8 cellular contexts compared by ENCODE assay signal in the genomic region with DNA sequence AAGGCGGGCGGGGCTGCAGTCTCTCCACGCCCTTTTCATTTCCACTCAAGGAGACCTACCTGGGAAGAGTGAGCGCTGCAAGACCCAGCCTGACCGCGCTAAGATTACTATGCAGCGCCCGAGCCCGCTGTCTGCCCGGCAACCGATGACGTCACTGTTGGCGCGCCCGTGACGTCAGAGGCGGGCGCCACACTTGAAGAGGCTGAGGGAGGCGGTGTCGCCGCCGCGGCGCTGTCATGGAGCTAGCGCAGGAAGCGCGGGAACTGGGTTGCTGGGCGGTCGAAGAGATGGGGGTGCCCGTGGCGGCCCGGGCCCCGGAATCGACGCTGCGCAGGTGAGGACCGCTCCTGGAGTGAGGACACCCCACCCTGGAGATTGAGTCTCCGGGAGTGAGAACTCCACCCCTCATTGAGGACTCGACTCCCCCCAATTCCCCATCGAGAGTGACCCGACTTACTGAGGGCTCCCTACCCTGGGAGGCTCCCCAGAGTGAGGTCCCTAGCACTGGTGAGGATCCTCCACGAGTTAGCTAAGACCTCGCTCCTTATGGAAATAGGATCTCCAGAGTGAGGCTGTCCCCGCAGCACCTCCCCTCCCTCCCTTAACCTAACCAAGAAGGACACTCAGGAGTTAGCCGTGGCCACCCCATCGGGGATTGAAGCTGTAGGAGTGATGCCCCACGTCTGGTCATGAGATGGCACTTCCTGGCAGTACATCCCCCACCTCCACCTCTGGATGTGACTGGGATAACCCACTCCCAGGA. TPM values are rescaled to one million over a fixed set of nuclear protein-coding genes. Genes with fewer than 3 reads are reported as not detected.
A peak's percentile ranks its signal among the peaks of the same experiment; 100 is the strongest.
DNase-seq lines count a peak whose midpoint lies in the region; ATAC-seq and TF ChIP-seq lines count a peak whose summit lies in the region.

A gene with protein sequence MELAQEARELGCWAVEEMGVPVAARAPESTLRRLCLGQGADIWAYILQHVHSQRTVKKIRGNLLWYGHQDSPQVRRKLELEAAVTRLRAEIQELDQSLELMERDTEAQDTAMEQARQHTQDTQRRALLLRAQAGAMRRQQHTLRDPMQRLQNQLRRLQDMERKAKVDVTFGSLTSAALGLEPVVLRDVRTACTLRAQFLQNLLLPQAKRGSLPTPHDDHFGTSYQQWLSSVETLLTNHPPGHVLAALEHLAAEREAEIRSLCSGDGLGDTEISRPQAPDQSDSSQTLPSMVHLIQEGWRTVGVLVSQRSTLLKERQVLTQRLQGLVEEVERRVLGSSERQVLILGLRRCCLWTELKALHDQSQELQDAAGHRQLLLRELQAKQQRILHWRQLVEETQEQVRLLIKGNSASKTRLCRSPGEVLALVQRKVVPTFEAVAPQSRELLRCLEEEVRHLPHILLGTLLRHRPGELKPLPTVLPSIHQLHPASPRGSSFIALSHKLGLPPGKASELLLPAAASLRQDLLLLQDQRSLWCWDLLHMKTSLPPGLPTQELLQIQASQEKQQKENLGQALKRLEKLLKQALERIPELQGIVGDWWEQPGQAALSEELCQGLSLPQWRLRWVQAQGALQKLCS (plus strand): TSS at position 177 of the 763 bp plus-strand sequence. CDS start 60 bp downstream, at position 237.

- DNase-seq in NCI-H1930 (lab: John Stamatoyannopoulos, UW): peak; percentile 88 to 97
- peak; percentile 30 to 95 (median 83) for DNase-seq in anterior cingulate cortex (lab: John Stamatoyannopoulos, UW)
- peak; percentile 97 for DNase-seq in left ventricle myocardium superior
- peak; percentile 94 to 96 for DNase-seq in psoas muscle
- DNase-seq in uterus: peak; percentile 93 to 95

- TF ChIP-seq CTCF in psoas muscle (IDR thresholded peaks at IDR 0.05) (no peak), uterus (IDR thresholded peaks at IDR 0.05) (peak in 2 of 4 experiments; percentile 34 to 58)

- peak in 1 of 2 donors; percentile 59 for TF ChIP-seq POLR2A in uterus (IDR thresholded peaks at IDR 0.05)

- peaks cover 9% of the 10 kb centered on the region for H3K4me1 ChIP-seq in psoas muscle
- H3K4me1 ChIP-seq in uterus: peaks cover 0 to 4% of the 10 kb centered on the region in 2 donors

- H3K27ac ChIP-seq in psoas muscle (peak within 1 kb of the TSS; percentile 57), uterus (peak within 1 kb of the TSS; percentile 68 to 82)

- WGBS in psoas muscle, 3 donors: 0% methylated on average over 47 of the region's 47 CpGs

- H3K4me3 ChIP-seq in psoas muscle (peak within 1 kb of the TSS; percentile 82), uterus (peak within 1 kb of the TSS; percentile 54 to 78)

- intact Hi-C loops in T-helper 2 cell treated with Interferon-gamma antibody and Interleukin-4, amounts not matched to agents 100 ng/mL and 5 ng/mL, for 36 hours (cut with micrococcal nuclease): loop anchor here (1.0 kb wide), 4 partner anchors 16 to 66 kb away; a partner anchor contains a TSS
- intact Hi-C loops in left ventricle myocardium superior (cut with micrococcal nuclease) (no loop called here), psoas muscle (cut with DNase I) (loop anchor here in 1 of 2 donors (5.0 kb wide), 1 partner anchor 70 kb away; no protein-coding TSS in a partner anchor), uterus (cut with DNase I; ENCODE audit: low total_unique reads) (no loop called here)

- H3K36me3 ChIP-seq in psoas muscle (ENCODE audit: insufficient read depth in 1 of 2, low read depth in 1 of 2): peaks cover 0 to 15% of the 10 kb centered on the region in 2 donors
- H3K36me3 ChIP-seq in uterus: no peaks in the 10 kb centered on the region

- H3K9me3 ChIP-seq in psoas muscle (no peaks in the 10 kb centered on the region), uterus (no peaks in the 10 kb centered on the region)

- peak; percentile 90 for ATAC-seq in GM18498 (IDR thresholded peaks at IDR 0.05; ENCODE audit: unreplicated experiment)
- peak; percentile 73 for ATAC-seq in HG02943 (IDR thresholded peaks at IDR 0.05; ENCODE audit: low read depth, unreplicated experiment)
- ATAC-seq in left ventricle myocardium superior: peak; percentile 98
- peak; percentile 98 to 100 (median 100) for ATAC-seq in psoas muscle

- no peaks in the 10 kb centered on the region for H3K27me3 ChIP-seq in psoas muscle (ENCODE audit: insufficient read depth in 3 of 3, low read length in 2 of 3)
- H3K27me3 ChIP-seq in uterus: no peaks in the 10 kb centered on the region

RNA-seq across cellular contexts. Expression of the gene that starts here (rescaled TPM):
- total RNA-seq in T-helper 2 cell treated with Interferon-gamma antibody and Interleukin-4, amounts not matched to agents 100 ng/mL and 5 ng/mL, for 36 hours: 41.6 and 47.4 TPM in 2 replicates
- total RNA-seq in left ventricle myocardium superior (3.9 TPM), psoas muscle (1 to 10 TPM; 2.5 to 6.1 (median 4.8) TPM), uterus (10 to 100 TPM in 3 of 4 donors, 1 to 10 TPM in 1; 6.1 to 37.9 (median 17.7) TPM)
- polyA plus RNA-seq in psoas muscle: 1 to 10 TPM; 3.3 to 3.9 (median 3.6) TPM

Comparison
In these comparisons a context has a peak if more than half of its experiments do, and no peak if none do; other contexts are left out.
1. Peak in every context shown above with its lines: DNase-seq, ATAC-seq, H3K4me3 ChIP-seq and H3K27ac ChIP-seq.